Comparison of ENCODE assay signal across 1 cellular context in the genomic region with DNA sequence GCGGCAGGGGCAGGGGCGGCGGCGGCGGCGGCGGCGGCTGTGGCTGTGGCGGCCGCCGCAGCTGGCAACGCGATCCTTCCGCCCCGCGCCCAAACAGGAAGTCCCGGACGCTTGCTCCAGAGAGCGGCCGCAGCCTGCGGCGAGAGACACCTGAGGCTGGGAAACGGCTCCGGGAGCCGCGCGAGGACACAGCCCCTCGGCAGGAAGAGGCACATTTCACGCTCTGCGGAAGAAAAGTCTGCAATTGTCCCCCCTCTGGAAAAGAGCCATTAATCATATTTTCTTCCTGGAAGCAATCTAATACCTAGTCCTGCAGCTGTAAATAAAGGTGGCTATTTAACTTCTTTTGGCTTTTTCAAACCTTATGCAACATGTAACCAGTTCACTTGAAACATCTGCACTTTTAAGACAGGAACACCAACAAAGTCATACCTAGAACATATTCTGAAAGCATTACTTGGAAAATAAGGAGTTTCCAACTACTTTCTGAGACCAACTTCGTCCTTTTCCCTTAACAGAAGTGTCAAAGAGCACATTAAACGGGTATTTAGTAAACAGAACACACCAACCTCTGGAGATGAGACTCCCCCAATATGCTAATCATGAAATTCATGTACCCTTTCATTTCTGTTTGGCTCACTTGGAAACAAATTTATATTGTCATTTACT.
TF ChIP-seq lines count a peak whose summit lies in the region.

No MANE protein-coding gene starts in this region.

TF ChIP-seq in GM12878, 131 proteins besides CTCF, POLR2A, EP300 and RAD21 (continued from another document and continues in another):
- TF ChIP-seq, protein P1, sequence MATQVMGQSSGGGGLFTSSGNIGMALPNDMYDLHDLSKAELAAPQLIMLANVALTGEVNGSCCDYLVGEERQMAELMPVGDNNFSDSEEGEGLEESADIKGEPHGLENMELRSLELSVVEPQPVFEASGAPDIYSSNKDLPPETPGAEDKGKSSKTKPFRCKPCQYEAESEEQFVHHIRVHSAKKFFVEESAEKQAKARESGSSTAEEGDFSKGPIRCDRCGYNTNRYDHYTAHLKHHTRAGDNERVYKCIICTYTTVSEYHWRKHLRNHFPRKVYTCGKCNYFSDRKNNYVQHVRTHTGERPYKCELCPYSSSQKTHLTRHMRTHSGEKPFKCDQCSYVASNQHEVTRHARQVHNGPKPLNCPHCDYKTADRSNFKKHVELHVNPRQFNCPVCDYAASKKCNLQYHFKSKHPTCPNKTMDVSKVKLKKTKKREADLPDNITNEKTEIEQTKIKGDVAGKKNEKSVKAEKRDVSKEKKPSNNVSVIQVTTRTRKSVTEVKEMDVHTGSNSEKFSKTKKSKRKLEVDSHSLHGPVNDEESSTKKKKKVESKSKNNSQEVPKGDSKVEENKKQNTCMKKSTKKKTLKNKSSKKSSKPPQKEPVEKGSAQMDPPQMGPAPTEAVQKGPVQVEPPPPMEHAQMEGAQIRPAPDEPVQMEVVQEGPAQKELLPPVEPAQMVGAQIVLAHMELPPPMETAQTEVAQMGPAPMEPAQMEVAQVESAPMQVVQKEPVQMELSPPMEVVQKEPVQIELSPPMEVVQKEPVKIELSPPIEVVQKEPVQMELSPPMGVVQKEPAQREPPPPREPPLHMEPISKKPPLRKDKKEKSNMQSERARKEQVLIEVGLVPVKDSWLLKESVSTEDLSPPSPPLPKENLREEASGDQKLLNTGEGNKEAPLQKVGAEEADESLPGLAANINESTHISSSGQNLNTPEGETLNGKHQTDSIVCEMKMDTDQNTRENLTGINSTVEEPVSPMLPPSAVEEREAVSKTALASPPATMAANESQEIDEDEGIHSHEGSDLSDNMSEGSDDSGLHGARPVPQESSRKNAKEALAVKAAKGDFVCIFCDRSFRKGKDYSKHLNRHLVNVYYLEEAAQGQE (IDR thresholded peaks at IDR 0.05; ENCODE audit: low read depth, low read length) = no peak
- no peak for TF ChIP-seq ZNF384 (IDR thresholded peaks at IDR 0.05; ENCODE audit: borderline replicate concordance, low read depth, low read length)
- TF ChIP-seq ZNF274 (IDR thresholded peaks at IDR 0.05; ENCODE audit: insufficient read depth, insufficient read length) = no peak
- TF ChIP-seq MTA2 (IDR thresholded peaks at IDR 0.05; ENCODE audit: low read depth) = no peak
- no peak for TF ChIP-seq ZNF217 (IDR thresholded peaks at IDR 0.05)
- no peak for TF ChIP-seq SREBF1 (IDR thresholded peaks at IDR 0.05; ENCODE audit: low read length)
- no peak for TF ChIP-seq CREB1 (IDR thresholded peaks at IDR 0.05; ENCODE audit: low read depth)
- no peak for TF ChIP-seq RB1 (IDR thresholded peaks at IDR 0.05; ENCODE audit: borderline replicate concordance)
- TF ChIP-seq, protein P2, sequence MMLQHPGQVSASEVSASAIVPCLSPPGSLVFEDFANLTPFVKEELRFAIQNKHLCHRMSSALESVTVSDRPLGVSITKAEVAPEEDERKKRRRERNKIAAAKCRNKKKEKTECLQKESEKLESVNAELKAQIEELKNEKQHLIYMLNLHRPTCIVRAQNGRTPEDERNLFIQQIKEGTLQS (IDR thresholded peaks at IDR 0.05; ENCODE audit: borderline replicate concordance, extremely low read depth, low read depth, low read length) = no peak
- TF ChIP-seq ZNF24 (IDR thresholded peaks at IDR 0.05) = peak; percentile 69; the same call in 1 of the 2 replicates
- TF ChIP-seq, protein P3, sequence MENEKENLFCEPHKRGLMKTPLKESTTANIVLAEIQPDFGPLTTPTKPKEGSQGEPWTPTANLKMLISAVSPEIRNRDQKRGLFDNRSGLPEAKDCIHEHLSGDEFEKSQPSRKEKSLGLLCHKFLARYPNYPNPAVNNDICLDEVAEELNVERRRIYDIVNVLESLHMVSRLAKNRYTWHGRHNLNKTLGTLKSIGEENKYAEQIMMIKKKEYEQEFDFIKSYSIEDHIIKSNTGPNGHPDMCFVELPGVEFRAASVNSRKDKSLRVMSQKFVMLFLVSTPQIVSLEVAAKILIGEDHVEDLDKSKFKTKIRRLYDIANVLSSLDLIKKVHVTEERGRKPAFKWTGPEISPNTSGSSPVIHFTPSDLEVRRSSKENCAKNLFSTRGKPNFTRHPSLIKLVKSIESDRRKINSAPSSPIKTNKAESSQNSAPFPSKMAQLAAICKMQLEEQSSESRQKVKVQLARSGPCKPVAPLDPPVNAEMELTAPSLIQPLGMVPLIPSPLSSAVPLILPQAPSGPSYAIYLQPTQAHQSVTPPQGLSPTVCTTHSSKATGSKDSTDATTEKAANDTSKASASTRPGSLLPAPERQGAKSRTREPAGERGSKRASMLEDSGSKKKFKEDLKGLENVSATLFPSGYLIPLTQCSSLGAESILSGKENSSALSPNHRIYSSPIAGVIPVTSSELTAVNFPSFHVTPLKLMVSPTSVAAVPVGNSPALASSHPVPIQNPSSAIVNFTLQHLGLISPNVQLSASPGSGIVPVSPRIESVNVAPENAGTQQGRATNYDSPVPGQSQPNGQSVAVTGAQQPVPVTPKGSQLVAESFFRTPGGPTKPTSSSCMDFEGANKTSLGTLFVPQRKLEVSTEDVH (IDR thresholded peaks at IDR 0.05; ENCODE audit: low read depth, partially characterized antibody) = no peak
- no peak for TF ChIP-seq BRCA1 (IDR thresholded peaks at IDR 0.05; ENCODE audit: low read depth, low read length)
- 0 out of 2 replicates have a peak, but pooled peaks have one; percentile 55 for TF ChIP-seq ASH2L (IDR thresholded peaks at IDR 0.05; ENCODE audit: borderline replicate concordance, low read depth)
- no peak for TF ChIP-seq RELA (IDR thresholded peaks at IDR 0.05; ENCODE audit: borderline replicate concordance, partially characterized antibody)
- no peak for TF ChIP-seq ZZZ3 (IDR thresholded peaks at IDR 0.05; ENCODE audit: control insufficient read depth, insufficient read length, low read depth)
- no peak for TF ChIP-seq SMAD5 (IDR thresholded peaks at IDR 0.05; ENCODE audit: low read depth)
- no peak for TF ChIP-seq SIX5 (IDR thresholded peaks at IDR 0.05; ENCODE audit: low read depth, low read length, severe bottlenecking)
- TF ChIP-seq, protein P4, sequence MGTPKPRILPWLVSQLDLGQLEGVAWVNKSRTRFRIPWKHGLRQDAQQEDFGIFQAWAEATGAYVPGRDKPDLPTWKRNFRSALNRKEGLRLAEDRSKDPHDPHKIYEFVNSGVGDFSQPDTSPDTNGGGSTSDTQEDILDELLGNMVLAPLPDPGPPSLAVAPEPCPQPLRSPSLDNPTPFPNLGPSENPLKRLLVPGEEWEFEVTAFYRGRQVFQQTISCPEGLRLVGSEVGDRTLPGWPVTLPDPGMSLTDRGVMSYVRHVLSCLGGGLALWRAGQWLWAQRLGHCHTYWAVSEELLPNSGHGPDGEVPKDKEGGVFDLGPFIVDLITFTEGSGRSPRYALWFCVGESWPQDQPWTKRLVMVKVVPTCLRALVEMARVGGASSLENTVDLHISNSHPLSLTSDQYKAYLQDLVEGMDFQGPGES (IDR thresholded peaks at IDR 0.05) = no peak
- TF ChIP-seq, protein P5, sequence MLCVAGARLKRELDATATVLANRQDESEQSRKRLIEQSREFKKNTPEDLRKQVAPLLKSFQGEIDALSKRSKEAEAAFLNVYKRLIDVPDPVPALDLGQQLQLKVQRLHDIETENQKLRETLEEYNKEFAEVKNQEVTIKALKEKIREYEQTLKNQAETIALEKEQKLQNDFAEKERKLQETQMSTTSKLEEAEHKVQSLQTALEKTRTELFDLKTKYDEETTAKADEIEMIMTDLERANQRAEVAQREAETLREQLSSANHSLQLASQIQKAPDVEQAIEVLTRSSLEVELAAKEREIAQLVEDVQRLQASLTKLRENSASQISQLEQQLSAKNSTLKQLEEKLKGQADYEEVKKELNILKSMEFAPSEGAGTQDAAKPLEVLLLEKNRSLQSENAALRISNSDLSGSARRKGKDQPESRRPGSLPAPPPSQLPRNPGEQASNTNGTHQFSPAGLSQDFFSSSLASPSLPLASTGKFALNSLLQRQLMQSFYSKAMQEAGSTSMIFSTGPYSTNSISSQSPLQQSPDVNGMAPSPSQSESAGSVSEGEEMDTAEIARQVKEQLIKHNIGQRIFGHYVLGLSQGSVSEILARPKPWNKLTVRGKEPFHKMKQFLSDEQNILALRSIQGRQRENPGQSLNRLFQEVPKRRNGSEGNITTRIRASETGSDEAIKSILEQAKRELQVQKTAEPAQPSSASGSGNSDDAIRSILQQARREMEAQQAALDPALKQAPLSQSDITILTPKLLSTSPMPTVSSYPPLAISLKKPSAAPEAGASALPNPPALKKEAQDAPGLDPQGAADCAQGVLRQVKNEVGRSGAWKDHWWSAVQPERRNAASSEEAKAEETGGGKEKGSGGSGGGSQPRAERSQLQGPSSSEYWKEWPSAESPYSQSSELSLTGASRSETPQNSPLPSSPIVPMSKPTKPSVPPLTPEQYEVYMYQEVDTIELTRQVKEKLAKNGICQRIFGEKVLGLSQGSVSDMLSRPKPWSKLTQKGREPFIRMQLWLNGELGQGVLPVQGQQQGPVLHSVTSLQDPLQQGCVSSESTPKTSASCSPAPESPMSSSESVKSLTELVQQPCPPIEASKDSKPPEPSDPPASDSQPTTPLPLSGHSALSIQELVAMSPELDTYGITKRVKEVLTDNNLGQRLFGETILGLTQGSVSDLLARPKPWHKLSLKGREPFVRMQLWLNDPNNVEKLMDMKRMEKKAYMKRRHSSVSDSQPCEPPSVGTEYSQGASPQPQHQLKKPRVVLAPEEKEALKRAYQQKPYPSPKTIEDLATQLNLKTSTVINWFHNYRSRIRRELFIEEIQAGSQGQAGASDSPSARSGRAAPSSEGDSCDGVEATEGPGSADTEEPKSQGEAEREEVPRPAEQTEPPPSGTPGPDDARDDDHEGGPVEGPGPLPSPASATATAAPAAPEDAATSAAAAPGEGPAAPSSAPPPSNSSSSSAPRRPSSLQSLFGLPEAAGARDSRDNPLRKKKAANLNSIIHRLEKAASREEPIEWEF (IDR thresholded peaks at IDR 0.05; ENCODE audit: insufficient replicate concordance, low read depth, low read length) = no peak
- TF ChIP-seq, protein P6, sequence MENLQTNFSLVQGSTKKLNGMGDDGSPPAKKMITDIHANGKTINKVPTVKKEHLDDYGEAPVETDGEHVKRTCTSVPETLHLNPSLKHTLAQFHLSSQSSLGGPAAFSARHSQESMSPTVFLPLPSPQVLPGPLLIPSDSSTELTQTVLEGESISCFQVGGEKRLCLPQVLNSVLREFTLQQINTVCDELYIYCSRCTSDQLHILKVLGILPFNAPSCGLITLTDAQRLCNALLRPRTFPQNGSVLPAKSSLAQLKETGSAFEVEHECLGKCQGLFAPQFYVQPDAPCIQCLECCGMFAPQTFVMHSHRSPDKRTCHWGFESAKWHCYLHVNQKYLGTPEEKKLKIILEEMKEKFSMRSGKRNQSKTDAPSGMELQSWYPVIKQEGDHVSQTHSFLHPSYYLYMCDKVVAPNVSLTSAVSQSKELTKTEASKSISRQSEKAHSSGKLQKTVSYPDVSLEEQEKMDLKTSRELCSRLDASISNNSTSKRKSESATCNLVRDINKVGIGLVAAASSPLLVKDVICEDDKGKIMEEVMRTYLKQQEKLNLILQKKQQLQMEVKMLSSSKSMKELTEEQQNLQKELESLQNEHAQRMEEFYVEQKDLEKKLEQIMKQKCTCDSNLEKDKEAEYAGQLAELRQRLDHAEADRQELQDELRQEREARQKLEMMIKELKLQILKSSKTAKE (IDR thresholded peaks at IDR 0.05; ENCODE audit: low read depth, poor library complexity, severe bottlenecking) = no peak
- TF ChIP-seq DPF2 (IDR thresholded peaks at IDR 0.05) = peak; percentile 16; the same call in 1 of the 2 replicates
- TF ChIP-seq RUNX3 (IDR thresholded peaks at IDR 0.05; ENCODE audit: low read length) = peak; percentile 24; the same call in 1 of the 2 replicates
- TF ChIP-seq, protein P7, sequence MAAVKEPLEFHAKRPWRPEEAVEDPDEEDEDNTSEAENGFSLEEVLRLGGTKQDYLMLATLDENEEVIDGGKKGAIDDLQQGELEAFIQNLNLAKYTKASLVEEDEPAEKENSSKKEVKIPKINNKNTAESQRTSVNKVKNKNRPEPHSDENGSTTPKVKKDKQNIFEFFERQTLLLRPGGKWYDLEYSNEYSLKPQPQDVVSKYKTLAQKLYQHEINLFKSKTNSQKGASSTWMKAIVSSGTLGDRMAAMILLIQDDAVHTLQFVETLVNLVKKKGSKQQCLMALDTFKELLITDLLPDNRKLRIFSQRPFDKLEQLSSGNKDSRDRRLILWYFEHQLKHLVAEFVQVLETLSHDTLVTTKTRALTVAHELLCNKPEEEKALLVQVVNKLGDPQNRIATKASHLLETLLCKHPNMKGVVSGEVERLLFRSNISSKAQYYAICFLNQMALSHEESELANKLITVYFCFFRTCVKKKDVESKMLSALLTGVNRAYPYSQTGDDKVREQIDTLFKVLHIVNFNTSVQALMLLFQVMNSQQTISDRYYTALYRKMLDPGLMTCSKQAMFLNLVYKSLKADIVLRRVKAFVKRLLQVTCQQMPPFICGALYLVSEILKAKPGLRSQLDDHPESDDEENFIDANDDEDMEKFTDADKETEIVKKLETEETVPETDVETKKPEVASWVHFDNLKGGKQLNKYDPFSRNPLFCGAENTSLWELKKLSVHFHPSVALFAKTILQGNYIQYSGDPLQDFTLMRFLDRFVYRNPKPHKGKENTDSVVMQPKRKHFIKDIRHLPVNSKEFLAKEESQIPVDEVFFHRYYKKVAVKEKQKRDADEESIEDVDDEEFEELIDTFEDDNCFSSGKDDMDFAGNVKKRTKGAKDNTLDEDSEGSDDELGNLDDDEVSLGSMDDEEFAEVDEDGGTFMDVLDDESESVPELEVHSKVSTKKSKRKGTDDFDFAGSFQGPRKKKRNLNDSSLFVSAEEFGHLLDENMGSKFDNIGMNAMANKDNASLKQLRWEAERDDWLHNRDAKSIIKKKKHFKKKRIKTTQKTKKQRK (IDR thresholded peaks at IDR 0.05; ENCODE audit: low read depth, low read length) = no peak
- TF ChIP-seq SUZ12 (IDR thresholded peaks at IDR 0.05; ENCODE audit: unreplicated experiment) = no peak
- TF ChIP-seq NR2F1 (conservative IDR thresholded peaks at IDR 0.05) = peak; percentile 46; the same call in 1 of the 2 replicates
- no peak for TF ChIP-seq CBX5 (IDR thresholded peaks at IDR 0.05; ENCODE audit: low read depth)
- TF ChIP-seq, protein P8, sequence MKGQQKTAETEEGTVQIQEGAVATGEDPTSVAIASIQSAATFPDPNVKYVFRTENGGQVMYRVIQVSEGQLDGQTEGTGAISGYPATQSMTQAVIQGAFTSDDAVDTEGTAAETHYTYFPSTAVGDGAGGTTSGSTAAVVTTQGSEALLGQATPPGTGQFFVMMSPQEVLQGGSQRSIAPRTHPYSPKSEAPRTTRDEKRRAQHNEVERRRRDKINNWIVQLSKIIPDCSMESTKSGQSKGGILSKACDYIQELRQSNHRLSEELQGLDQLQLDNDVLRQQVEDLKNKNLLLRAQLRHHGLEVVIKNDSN (IDR thresholded peaks at IDR 0.05; ENCODE audit: borderline replicate concordance, extremely low read length, insufficient read depth, low read depth, low read length) = no peak
- no peak for TF ChIP-seq CHD4 (IDR thresholded peaks at IDR 0.05)
- no peak for TF ChIP-seq NFYA (IDR thresholded peaks at IDR 0.05; ENCODE audit: borderline replicate concordance, low read depth, low read length)
- peak; percentile 7; the same call in 1 of the 2 replicates for TF ChIP-seq SPI1 (IDR thresholded peaks at IDR 0.05; ENCODE audit: borderline replicate concordance, insufficient read depth, low read depth, low read length)
- TF ChIP-seq TCF3 (IDR thresholded peaks at IDR 0.05; ENCODE audit: borderline replicate concordance, insufficient read depth, low read depth, low read length) = 0 out of 2 replicates have a peak, but pooled peaks have one; percentile 39
- no peak for TF ChIP-seq BMI1 (IDR thresholded peaks at IDR 0.05; ENCODE audit: borderline replicate concordance)
- no peak for TF ChIP-seq RCOR1 (conservative IDR thresholded peaks at IDR 0.05; ENCODE audit: low read depth, low read length)
- peak in 1 of 2 experiments; percentile 5; a peak in 2 of 4 replicates for TF ChIP-seq BHLHE40 (IDR thresholded peaks at IDR 0.05; ENCODE audit: borderline replicate concordance in 1 of 2, low read depth in 2 of 2, low read length in 1 of 2)
